In the genomic region with DNA sequence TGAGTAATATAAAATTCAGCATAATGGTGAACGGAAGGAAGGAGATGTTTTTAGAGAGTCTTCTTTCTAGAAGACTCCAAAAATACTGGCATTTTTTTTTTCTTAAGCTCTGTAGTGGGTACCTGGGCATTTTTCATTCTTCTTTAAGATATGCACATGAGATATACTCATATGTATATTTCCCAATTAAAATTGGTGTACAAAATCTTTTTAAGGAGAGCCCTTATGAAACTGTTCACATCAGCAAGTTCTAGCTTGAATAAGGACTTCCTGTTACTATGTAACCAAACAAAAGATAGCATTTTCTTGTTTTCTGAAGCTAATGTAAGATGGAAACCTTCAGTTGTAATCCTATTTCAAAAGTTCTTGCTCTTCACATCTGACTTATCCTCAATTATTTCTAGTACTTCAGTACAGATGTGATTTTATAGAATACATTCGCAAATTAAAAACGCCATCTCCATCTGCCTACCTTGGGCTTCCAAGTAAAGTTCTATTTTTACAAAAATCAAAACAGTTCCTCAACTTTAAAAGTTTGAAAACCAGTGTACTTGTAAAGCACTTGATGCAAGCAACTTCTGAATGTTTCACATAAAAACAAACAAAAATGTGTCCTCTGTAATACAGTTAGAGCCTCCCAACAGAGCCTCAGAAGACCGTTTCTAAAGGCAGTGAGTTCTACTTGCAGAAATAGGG, we compare ENCODE assay signal across 8 cellular contexts. TPM values are rescaled to one million over a fixed set of nuclear protein-coding genes. Genes with fewer than 3 reads are reported as not detected.
DNase-seq lines count a peak whose midpoint lies in the region; ATAC-seq and TF ChIP-seq lines count a peak whose summit lies in the region.

No MANE protein-coding gene starts in this region.

- H3K27me3 ChIP-seq in H7 (ENCODE audit: control insufficient read depth, insufficient read depth, low read length) (no peaks in the 10 kb centered on the region), body of pancreas (no peaks in the 10 kb centered on the region)

- peaks cover 24% of the 10 kb centered on the region for H3K4me1 ChIP-seq in body of pancreas

- TF ChIP-seq POLR2A in body of pancreas (IDR thresholded peaks at IDR 0.05): no peak

- H3K9me3 ChIP-seq in body of pancreas: no peaks in the 10 kb centered on the region

- peak; percentile 16 for DNase-seq in NCI-H82 (lab: John Stamatoyannopoulos, UW)
- DNase-seq in NCI-H82 treated with DMSO at 0.1 percent for 48 hours (lab: John Stamatoyannopoulos, UW; ENCODE audit: unreplicated experiment): no peak
- no peak for DNase-seq in H7
- peak; percentile 28 for DNase-seq in NCI-H2081 treated with DMSO at 0.1 percent for 48 hours (lab: John Stamatoyannopoulos, UW)
- DNase-seq in body of pancreas: no peak
- DNase-seq in kidney glomerular epithelial cell (lab: John Stamatoyannopoulos, UW): peak; percentile 36
- DNase-seq in superior temporal gyrus (ENCODE audit: extremely low spot score): peak; percentile 77
- no peak for DNase-seq in ecto neural progenitor cell (ENCODE audit: low spot score)

- no peaks in the 10 kb centered on the region for H3K36me3 ChIP-seq in H7 (replicated peaks; ENCODE audit: control insufficient read depth, insufficient read depth, low read length)
- no peaks in the 10 kb centered on the region for H3K36me3 ChIP-seq in body of pancreas (replicated peaks in 1 of 2; ENCODE audit: insufficient read depth in 1 of 2, low read depth in 2 of 2)

- H3K4me3 ChIP-seq in H7 (ENCODE audit: insufficient read depth, low read depth, low read length) (peak overlapping the region; percentile 51), body of pancreas (peak overlapping the region; percentile 49 to 96)

- peak; percentile 37 for ATAC-seq in body of pancreas

- intact Hi-C loops in body of pancreas (cut with DNase I): no loop called here

- WGBS in body of pancreas, 2 donors: 2 to 4% methylated on average over 4 of the region's 4 CpGs

- no peak for TF ChIP-seq CTCF in body of pancreas (IDR thresholded peaks at IDR 0.05)

- H3K27ac ChIP-seq in body of pancreas: peak overlapping the region; percentile 62 to 92 (median 82)

RNA-seq across cellular contexts. Expression of a gene that starts 0.6 kb away (rescaled TPM):
- 13.7 and 14.5 TPM in 2 replicates for total RNA-seq in H7 (2014; rRNA removed; shearing (Covaris generic))
- total RNA-seq in body of pancreas: 1 to 10 TPM; 2.6 to 5.2 TPM

Comparison
In these comparisons a context has a peak if more than half of its experiments do, and no peak if none do; other contexts are left out.
1. DNase-seq: peak in NCI-H82 (single experiment), NCI-H2081 treated with DMSO at 0.1 percent for 48 hours (single experiment), kidney glomerular epithelial cell (single experiment) and superior temporal gyrus (single experiment); none in NCI-H82 treated with DMSO at 0.1 percent for 48 hours (single experiment), H7 (single experiment), body of pancreas (0 of 4) and ecto neural progenitor cell (single experiment).